ENCODE assay signal across 1 cellular context in the genomic region with DNA sequence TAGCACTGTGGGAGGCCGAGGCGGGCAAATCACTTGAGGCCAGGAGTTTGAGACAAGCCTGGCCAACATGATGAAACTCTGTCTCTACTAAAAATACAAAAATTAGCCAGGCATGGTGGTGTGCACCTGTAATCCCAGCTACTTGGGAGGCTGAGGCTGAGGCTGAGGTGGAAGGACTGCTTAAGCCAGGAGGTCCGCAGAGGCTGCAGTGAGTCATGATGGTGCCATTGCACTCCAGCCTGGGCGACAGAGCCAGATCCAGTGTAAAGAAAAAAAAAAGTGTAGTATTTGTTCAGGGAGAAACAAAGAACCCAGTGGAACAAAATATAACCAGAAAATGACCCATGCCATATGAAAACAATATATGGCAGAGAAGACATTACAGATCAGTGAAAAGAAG.
A peak's percentile ranks its signal among the peaks of the same experiment; 100 is the strongest.
TF ChIP-seq lines count a peak whose summit lies in the region.

No MANE protein-coding gene starts in this region.

TF ChIP-seq in HepG2, 621 proteins besides CTCF, POLR2A, EP300 and RAD21:
- peak; percentile 88 for TF ChIP-seq ZNF460 (CRISPR knock-in tag; IDR thresholded peaks at IDR 0.05; ENCODE audit: borderline replicate concordance)
- peak; percentile 71 for TF ChIP-seq FOSL2 (CRISPR knock-in tag; IDR thresholded peaks at IDR 0.05)
